Comparison of ENCODE assay signal across 16 cellular contexts in genomic region chr19:35860818-35861639, GRCh38. TPM values are rescaled to one million over a fixed set of nuclear protein-coding genes. Genes with fewer than 3 reads are reported as not detected.
DNase-seq lines count a peak whose midpoint lies in the region; ATAC-seq, FAIRE-seq and TF ChIP-seq lines count a peak whose summit lies in the region.
"Had no signal": no experiment of that assay in that cellular context is flagged by ENCODE, and none has a peak within 500 bp of the region (broad histone marks: within the 10 kb centered on the region; RNA-seq: fewer than 3 reads in every experiment).

No MANE protein-coding gene starts in this region.

- TF ChIP-seq POLR2A in H54 (IDR thresholded peaks at IDR 0.05; ENCODE audit: low read depth, low read length), result no peak

- H3K4me1 Mint-ChIP-seq in mesothelial cell of epicardium, result peaks cover 10% of the 10 kb centered on the region

- DNase-seq in ELF-1 (ENCODE audit: low read depth, low spot score) (peak; percentile 96), ecto neural progenitor cell (ENCODE audit: low spot score) (peak; percentile 94), mesothelial cell of epicardium (ENCODE audit: low spot score in 2 of 2, unreplicated experiment in 2 of 2) (no peak), 8988T (no peak), H54 (ENCODE audit: insufficient read length, low spot score) (no peak)
- DNase-seq: activated T-cell treated with anti-CD3 and anti-CD28 coated beads, Interleukin-2, amount 50 U/mL, for 1 hour; amniotic stem cell; C1 segment of cervical spinal cord; effector memory CD8-positive, alpha-beta T cell; head of caudate nucleus; naive thymus-derived CD4-positive, alpha-beta T cell; NCI-H1436; spleen; uterus had no signal

- no peak for FAIRE-seq in H54 (lab: Jason Lieb, UNC)

- H3K9me3 Mint-ChIP-seq in mesothelial cell of epicardium, result no peaks in the 10 kb centered on the region
- H3K9me3 Mint-ChIP-seq: effector memory CD8-positive, alpha-beta T cell had no signal

- no peak overlapping the region for H3K27ac Mint-ChIP-seq in mesothelial cell of epicardium
- H3K27ac Mint-ChIP-seq: effector memory CD8-positive, alpha-beta T cell; naive thymus-derived CD4-positive, alpha-beta T cell had no signal

- ATAC-seq in GM18519 (IDR thresholded peaks at IDR 0.05; ENCODE audit: low FRiP score, unreplicated experiment), result no peak
- ATAC-seq: effector memory CD8-positive, alpha-beta T cell; naive thymus-derived CD4-positive, alpha-beta T cell had no signal

- peaks cover 90% of the 10 kb centered on the region for H3K27me3 Mint-ChIP-seq in mesothelial cell of epicardium (ENCODE audit: low read depth)

- H3K4me3 Mint-ChIP-seq in mesothelial cell of epicardium, result peak overlapping the region; percentile 27
- H3K4me3 Mint-ChIP-seq: effector memory CD8-positive, alpha-beta T cell had no signal

- no peak for TF ChIP-seq CTCF in mesothelial cell of epicardium (IDR thresholded peaks at IDR 0.05; ENCODE audit: unreplicated experiment)

- no peaks in the 10 kb centered on the region for H3K36me3 Mint-ChIP-seq in mesothelial cell of epicardium

RNA-seq across cellular contexts. Expression of gene KIRREL2, which starts 4.3 kb away (rescaled TPM):
- 1.4 TPM in 3 replicates for total RNA-seq in mesothelial cell of epicardium

RNA-seq across cellular contexts. Expression of gene APLP1, which starts 7.3 kb away (rescaled TPM):
- 137 to 151 TPM (median 146 TPM) in 3 replicates for total RNA-seq in mesothelial cell of epicardium

RNA-seq across cellular contexts. Expression of gene NPHS1, which starts 8.7 kb away (rescaled TPM):
- total RNA-seq in mesothelial cell of epicardium, result 0.23 to 0.72 TPM (median 0.51 TPM) in 3 replicates
- total RNA-seq: SK-MEL-5 had no signal

RNA-seq across cellular contexts. Expression of gene NFKBID, which starts 39.3 kb away (rescaled TPM):
- total RNA-seq in mesothelial cell of epicardium, result 16.3 to 18.9 TPM (median 17.1 TPM) in 3 replicates

RNA-seq across cellular contexts. Expression of gene HCST, which starts 41.3 kb away (rescaled TPM):
- 0.62 to 1.4 TPM (median 0.92 TPM) in 3 replicates for total RNA-seq in mesothelial cell of epicardium
- total RNA-seq: SK-MEL-5 had no signal

Comparison
In these comparisons a context has a peak if more than half of its experiments do, and no peak if none do; other contexts are left out.
1. DNase-seq: peak in ELF-1 (single experiment) and ecto neural progenitor cell (single experiment); none in mesothelial cell of epicardium (0 of 2), 8988T (single experiment) and H54 (single experiment).